Comparison of ENCODE assay signal across 10 cellular contexts in the genomic region with DNA sequence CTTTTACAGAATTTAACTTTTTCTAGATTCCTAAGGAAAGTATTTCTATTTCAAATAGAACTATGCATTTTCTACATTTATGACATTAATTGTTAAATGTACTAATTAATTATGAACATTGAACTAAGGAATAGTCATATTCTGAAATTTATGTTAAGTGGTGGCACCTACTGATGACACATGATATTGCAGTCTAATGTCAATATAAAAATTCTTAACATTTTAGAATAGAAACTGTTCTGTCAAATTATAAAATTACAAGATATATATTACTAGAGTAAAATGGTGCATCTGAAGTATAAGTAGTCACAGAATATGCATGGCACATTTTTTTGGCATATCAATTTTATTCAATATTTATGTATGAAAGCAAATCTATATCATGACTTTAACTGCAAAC. TPM values are rescaled to one million over a fixed set of nuclear protein-coding genes. Genes with fewer than 3 reads are reported as not detected.
DNase-seq lines count a peak whose midpoint lies in the region; ATAC-seq, FAIRE-seq and TF ChIP-seq lines count a peak whose summit lies in the region.
"Had no signal": no experiment of that assay in that cellular context is flagged by ENCODE, and none has a peak within 500 bp of the region (broad histone marks: within the 10 kb centered on the region; RNA-seq: fewer than 3 reads in every experiment).

No MANE protein-coding gene starts in this region.

- H3K4me1 ChIP-seq in left ventricle myocardium inferior (no peaks in the 10 kb centered on the region), upper lobe of right lung (no peaks in the 10 kb centered on the region)

- H3K4me3 ChIP-seq in left ventricle myocardium inferior: no peak overlapping the region
- no peak overlapping the region for H3K4me3 ChIP-seq in fibroblast of villous mesenchyme (ENCODE audit: low read depth, low read length)
- H3K4me3 ChIP-seq in upper lobe of right lung: no peak overlapping the region

- peak; percentile 43 for FAIRE-seq in RCC 7860 (lab: Jason Lieb, UNC)
- no peak for FAIRE-seq in GM19239 (lab: Jason Lieb, UNC)

- no peaks in the 10 kb centered on the region for H3K9me3 ChIP-seq in left ventricle myocardium inferior (replicated peaks)
- no peaks in the 10 kb centered on the region for H3K9me3 ChIP-seq in upper lobe of right lung

- H3K27me3 ChIP-seq in left ventricle myocardium inferior (ENCODE audit: low read depth): peaks cover 3% of the 10 kb centered on the region
- H3K27me3 ChIP-seq in upper lobe of right lung: no peaks in the 10 kb centered on the region

- intact Hi-C loops in left ventricle myocardium inferior (cut with micrococcal nuclease) (no loop called here), cardiac septum (cut with DNase I) (no loop called here), upper lobe of right lung (cut with DNase I) (no loop called here)

- no peak overlapping the region for H3K27ac ChIP-seq in left ventricle myocardium inferior (replicated peaks)
- no peak overlapping the region for H3K27ac ChIP-seq in upper lobe of right lung

- ATAC-seq in upper lobe of right lung (no peak), GM18867 (IDR thresholded peaks at IDR 0.05; ENCODE audit: unreplicated experiment) (no peak)

- DNase-seq in left ventricle myocardium inferior: no peak
- no peak for DNase-seq in cardiac septum (ENCODE audit: low spot score)
- no peak for DNase-seq in RCC 7860 (ENCODE audit: low spot score)
- DNase-seq in fibroblast of villous mesenchyme (ENCODE audit: low read depth): no peak
- DNase-seq in upper lobe of right lung: no peak
- no peak for DNase-seq in activated CD8-positive, alpha-beta memory T cell treated with anti-CD3 and anti-CD28 coated beads for 24 hours
- no peak for DNase-seq in GM19239 (ENCODE audit: insufficient read length, low spot score)
- DNase-seq: C1 segment of cervical spinal cord, GOT3 had no signal

- H3K36me3 ChIP-seq in left ventricle myocardium inferior (no peaks in the 10 kb centered on the region), upper lobe of right lung (no peaks in the 10 kb centered on the region)

- TF ChIP-seq CTCF in left ventricle myocardium inferior (IDR thresholded peaks at IDR 0.05; ENCODE audit: borderline replicate concordance) (peak; percentile 63), fibroblast of villous mesenchyme (IDR thresholded peaks at IDR 0.05; ENCODE audit: insufficient read depth, low read depth, low read length) (peak; percentile 38), upper lobe of right lung (IDR thresholded peaks at IDR 0.05) (peak; percentile 52)

RNA-seq across cellular contexts. Expression of a gene that starts 40.2 kb away (rescaled TPM):
- 6.8 TPM for total RNA-seq in left ventricle myocardium inferior
- total RNA-seq in cardiac septum: 5.1 TPM
- 0.32 and 0.86 TPM in 2 replicates for total RNA-seq in fibroblast of villous mesenchyme
- total RNA-seq in upper lobe of right lung: 201 TPM

RNA-seq across cellular contexts. Expression of a gene that starts 51.6 kb away (rescaled TPM):
- not detected for total RNA-seq in left ventricle myocardium inferior
- total RNA-seq in cardiac septum: not detected
- total RNA-seq in fibroblast of villous mesenchyme: 0.32 and 0.43 TPM in 2 replicates
- total RNA-seq in upper lobe of right lung: 2.3 TPM

Comparison
In these comparisons a context has a peak if more than half of its experiments do, and no peak if none do; other contexts are left out.
1. RNA of a gene that starts 40.2 kb away (total RNA-seq): 201 TPM in upper lobe of right lung (single experiment); 6.8 TPM in left ventricle myocardium inferior (single experiment), 5.1 TPM in cardiac septum (single experiment) and 0.32 to 0.86 TPM in fibroblast of villous mesenchyme; every median in the first group is over 10 times any median in the second.
2. Peak in every context shown above with its lines, with median percentiles within 50 percentile points of each other: CTCF ChIP-seq.